In genomic region chr7:39386718-39387117, GRCh38 we compare ENCODE assay signal across 19 cellular contexts.
A peak's percentile ranks its signal among the peaks of the same experiment; 100 is the strongest.
DNase-seq lines count a peak whose midpoint lies in the region; ATAC-seq and TF ChIP-seq lines count a peak whose summit lies in the region.
"Had no signal": no experiment of that assay in that cellular context is flagged by ENCODE, and none has a peak within 500 bp of the region (broad histone marks: within the 10 kb centered on the region; RNA-seq: fewer than 3 reads in every experiment).

No MANE protein-coding gene starts in this region.

- H3K27me3 ChIP-seq in brain microvascular endothelial cell (replicated peaks) (no peaks in the 10 kb centered on the region), neuronal stem cell (ENCODE audit: control insufficient read depth in 3 of 3, insufficient read depth in 3 of 3, low read depth in 1 of 3, low read length in 3 of 3) (no peaks in the 10 kb centered on the region)

- H2BK15ac ChIP-seq in neuronal stem cell (ENCODE audit: low read length), result no peak overlapping the region

- H3K27ac ChIP-seq in brain microvascular endothelial cell, result no peak overlapping the region
- H3K27ac ChIP-seq in neuronal stem cell (replicated peaks; ENCODE audit: low read length), result no peak overlapping the region
- H3K27ac ChIP-seq: A549, HL-60, KMS-11, RWPE1 had no signal

- no peak overlapping the region for H3K14ac ChIP-seq in neuronal stem cell (ENCODE audit: low read length)

- no peak overlapping the region for H4K8ac ChIP-seq in neuronal stem cell (ENCODE audit: low read depth, low read length)

- H3K9me3 ChIP-seq in neuronal stem cell (replicated peaks in 1 of 2; ENCODE audit: control insufficient read depth in 2 of 2, insufficient read depth in 1 of 2, low read depth in 1 of 2, low read length in 2 of 2), result no peaks in the 10 kb centered on the region
- H3K9me3 ChIP-seq: A549, BE2C, SK-N-SH had no signal

- H2BK5ac ChIP-seq in neuronal stem cell (ENCODE audit: low read length), result no peak overlapping the region

- no peak overlapping the region for H2AFZ ChIP-seq in neuronal stem cell (ENCODE audit: low read length)

- no CpG with 5 or more reads among the region's 5 CpGs for WGBS in neuronal stem cell (ENCODE audit: extremely low coverage in 2 of 2, insufficient read length in 2 of 2, insufficient replicate concordance in 1 of 2), 2 donors

- H3K4me3 ChIP-seq in NB4 (ENCODE audit: low read depth, low read length) (no peak overlapping the region), brain microvascular endothelial cell (ENCODE audit: low read depth, low read length) (no peak overlapping the region), neuronal stem cell (ENCODE audit: low read length in 2 of 2) (no peak overlapping the region)
- H3K4me3 ChIP-seq: A549 had no signal

- H2BK120ac ChIP-seq in neuronal stem cell (ENCODE audit: low read depth, low read length), result no peak overlapping the region

- DNase-seq in NB4 (ENCODE audit: low read depth) (peak; percentile 11), brain microvascular endothelial cell (no peak), neuronal stem cell (ENCODE audit: low spot score) (no peak), T-helper 9 cell (no peak), NCI-H1092 (lab: John Stamatoyannopoulos, UW) (no peak)
- DNase-seq: BE2C, DMS79 treated with DMSO at 0.1 percent for 48 hours, NCI-H1694 treated with DMSO at 0.1 percent for 48 hours, NCI-H2107, NCI-H510A, NCI-H748 treated with DMSO at 0.1 percent for 48 hours, SK-N-SH had no signal

- H3K4ac ChIP-seq in neuronal stem cell (ENCODE audit: low read length), result no peak overlapping the region

- in situ Hi-C loops in brain microvascular endothelial cell (cut with HindIII; ENCODE audit: low pct_ligation_motif_present, low sequenced_read_pairs), result no loop called here

- H3K79me1 ChIP-seq in neuronal stem cell (ENCODE audit: low read depth, low read length), result no peaks in the 10 kb centered on the region

- H2AK5ac ChIP-seq in neuronal stem cell (ENCODE audit: low read depth, low read length), result no peak overlapping the region

- H3K4me2 ChIP-seq in neuronal stem cell (ENCODE audit: insufficient read depth, low read length, poor library complexity, severe bottlenecking), result no peak overlapping the region
- H3K4me2 ChIP-seq: A549, KMS-11, SK-N-SH had no signal

- no peak overlapping the region for H3K18ac ChIP-seq in neuronal stem cell (ENCODE audit: low read length)

- H3K36me3 ChIP-seq in brain microvascular endothelial cell (replicated peaks) (no peaks in the 10 kb centered on the region), neuronal stem cell (replicated peaks in 1 of 2; ENCODE audit: control insufficient read depth in 2 of 2, insufficient read depth in 2 of 2, low read length in 2 of 2) (no peaks in the 10 kb centered on the region)
- H3K36me3 ChIP-seq: BE2C had no signal

- TF ChIP-seq CTCF in GM12873 (IDR thresholded peaks at IDR 0.05; ENCODE audit: insufficient read depth, low read depth, low read length, missing control alignments) (peak; percentile 4), NB4 (IDR thresholded peaks at IDR 0.05; ENCODE audit: low read depth, low read length) (peak; percentile 20), brain microvascular endothelial cell (IDR thresholded peaks at IDR 0.05; ENCODE audit: low read depth, low read length, missing control alignments) (peak; percentile 6)

- no peaks in the 10 kb centered on the region for H3K4me1 ChIP-seq in neuronal stem cell (ENCODE audit: control insufficient read depth in 2 of 2, insufficient read depth in 1 of 2, low read depth in 1 of 2, low read length in 2 of 2)
- H3K4me1 ChIP-seq: A549, BE2C had no signal

- no peak overlapping the region for H2BK12ac ChIP-seq in neuronal stem cell (ENCODE audit: low read length)

- no peak for ATAC-seq in GM21423 (IDR thresholded peaks at IDR 0.05; ENCODE audit: unreplicated experiment)
- ATAC-seq: A549, HepG2 had no signal

- H3K23ac ChIP-seq in neuronal stem cell (ENCODE audit: low read depth, low read length, poor library complexity), result peak overlapping the region; percentile 23

- no peak overlapping the region for H3K9ac ChIP-seq in neuronal stem cell (ENCODE audit: low read depth, low read length, poor library complexity)
- H3K9ac ChIP-seq: KMS-11, SK-N-SH had no signal

- TF ChIP-seq POLR2A in NB4 (IDR thresholded peaks at IDR 0.05; ENCODE audit: extremely low read depth, insufficient read length), result no peak

- no peak overlapping the region for H4K91ac ChIP-seq in neuronal stem cell (ENCODE audit: low read depth, low read length, poor library complexity)
